Comparison of ENCODE assay signal across 19 cellular contexts in genomic region chr7:94216944-94217461, GRCh38.
A peak's percentile ranks its signal among the peaks of the same experiment; 100 is the strongest.
DNase-seq lines count a peak whose midpoint lies in the region; ATAC-seq, FAIRE-seq and TF ChIP-seq lines count a peak whose summit lies in the region.
"Had no signal": no experiment of that assay in that cellular context is flagged by ENCODE, and none has a peak within 500 bp of the region (broad histone marks: within the 10 kb centered on the region; RNA-seq: fewer than 3 reads in every experiment).

No MANE protein-coding gene starts in this region.

- 17 to 63% (median 36%) methylated on average over 3 of the region's 3 CpGs for WGBS in small intestine, 3 donors
- 83 to 94% methylated on average over 3 of the region's 3 CpGs for WGBS in thyroid gland, 2 donors

- ATAC-seq in Right ventricle myocardium superior (ENCODE audit: poor library complexity) (peak; percentile 57), left cardiac atrium (no peak), HG03159 (IDR thresholded peaks at IDR 0.05; ENCODE audit: unreplicated experiment) (no peak)

- intact Hi-C loops in Right ventricle myocardium superior (cut with DNase I), result no loop called here
- intact Hi-C loops in left cardiac atrium (cut with DNase I), result no loop called here
- intact Hi-C loops in thyroid gland (cut with DNase I), result no loop called here

- H3K4me1 ChIP-seq in small intestine (ENCODE audit: control insufficient read depth in 2 of 2, insufficient read depth in 1 of 2, low read depth in 1 of 2, low read length in 1 of 2) (no peaks in the 10 kb centered on the region), thyroid gland (no peaks in the 10 kb centered on the region)
- H3K4me1 ChIP-seq: SJCRH30 had no signal

- in situ Hi-C loops in astrocyte of the spinal cord (cut with HindIII; ENCODE audit: low sequenced_read_pairs), result no loop called here

- DNase-seq in Right ventricle myocardium superior (no peak), left cardiac atrium (no peak), astrocyte of the spinal cord (ENCODE audit: low read depth, low spot score) (peak; percentile 14), fibroblast of the aortic adventitia (ENCODE audit: low read depth) (peak; percentile 98), small intestine (peak; percentile 19), thyroid gland (no peak), NCI-H187 (lab: John Stamatoyannopoulos, UW) (no peak)
- DNase-seq: ACHN; Calu3; CD4-positive, CD25-positive, alpha-beta regulatory T cell; DMS79 treated with DMSO at 0.1 percent for 48 hours; HCEC 1CT; NCI-H1436 treated with DMSO at 0.1 percent for 48 hours; NCI-H2081 treated with DMSO at 0.1 percent for 48 hours; NCI-H82; SJCRH30 had no signal

- H3K9me3 ChIP-seq in small intestine (ENCODE audit: control insufficient read depth, low read depth) (no peaks in the 10 kb centered on the region), thyroid gland (no peaks in the 10 kb centered on the region)
- H3K9me3 ChIP-seq: SJCRH30 had no signal

- H3K27me3 ChIP-seq in small intestine (ENCODE audit: control insufficient read depth in 2 of 2, insufficient read depth in 2 of 2, low read length in 2 of 2) (no peaks in the 10 kb centered on the region), thyroid gland (no peaks in the 10 kb centered on the region)
- H3K27me3 ChIP-seq: SJCRH30 had no signal

- TF ChIP-seq POLR2A in thyroid gland (IDR thresholded peaks at IDR 0.05), result no peak

- no peak overlapping the region for H3K27ac ChIP-seq in small intestine (ENCODE audit: low read depth in 1 of 2, low read length in 1 of 2)
- no peak overlapping the region for H3K27ac ChIP-seq in thyroid gland
- H3K27ac ChIP-seq: SJCRH30 had no signal

- H3K36me3 ChIP-seq in small intestine (ENCODE audit: control insufficient read depth in 2 of 2, insufficient read depth in 2 of 2, low read length in 2 of 2) (no peaks in the 10 kb centered on the region), thyroid gland (no peaks in the 10 kb centered on the region)
- H3K36me3 ChIP-seq: SJCRH30 had no signal

- H3K4me3 ChIP-seq in astrocyte of the spinal cord (ENCODE audit: low read depth, low read length) (no peak overlapping the region), fibroblast of the aortic adventitia (ENCODE audit: low read depth, low read length) (no peak overlapping the region), small intestine (ENCODE audit: low read depth in 1 of 2, low read length in 2 of 2) (no peak overlapping the region), thyroid gland (replicated peaks in 1 of 3) (no peak overlapping the region)
- H3K4me3 ChIP-seq: SJCRH30 had no signal

- no peak for TF ChIP-seq CTCF in astrocyte of the spinal cord (IDR thresholded peaks at IDR 0.05; ENCODE audit: low read depth, low read length)
- peak; percentile 22 for TF ChIP-seq CTCF in fibroblast of the aortic adventitia (IDR thresholded peaks at IDR 0.05; ENCODE audit: insufficient read depth, low read length)
- no peak for TF ChIP-seq CTCF in thyroid gland (IDR thresholded peaks at IDR 0.05)

- no peak for FAIRE-seq in small intestine (lab: Jason Lieb, UNC)
- FAIRE-seq: GM12891, HTR-8/SVneo had no signal

Comparison
In these comparisons a context has a peak if more than half of its experiments do, and no peak if none do; other contexts are left out.
1. DNase-seq: peak in astrocyte of the spinal cord (single experiment), fibroblast of the aortic adventitia (single experiment) and small intestine (single experiment); none in Right ventricle myocardium superior (single experiment), left cardiac atrium (single experiment), thyroid gland (0 of 2) and NCI-H187 (0 of 2).